ENCODE assay signal across 29 cellular contexts in genomic region chr3:127032296-127032990, GRCh38.
"Had no signal": no experiment of that assay in that cellular context is flagged by ENCODE, and none has a peak within 500 bp of the region (broad histone marks: within the 10 kb centered on the region; RNA-seq: fewer than 3 reads in every experiment).

No MANE protein-coding gene starts in this region.

- DNase-seq: islet precursor cell; kidney glomerular epithelial cell; left colon; mesendoderm; naive thymus-derived CD4-positive, alpha-beta T cell; occipital lobe; psoas muscle; stimulated activated CD4-positive, alpha-beta T cell treated with anti-CD3 and anti-CD28 coated beads, Interleukin-1b, Interleukin-23, amount 100 ng/mL, for 48 hours; stimulated activated CD4-positive, alpha-beta T cell treated with anti-CD3 and anti-CD28 coated beads, Interleukin-2, amount 100 ng/mL, for 48 hours; stimulated activated CD4-positive, alpha-beta T cell treated with anti-CD3 and anti-CD28 coated beads, Interleukin-4, amount 100 ng/mL, for 4 hours; stimulated activated CD8-positive, alpha-beta memory T cell treated with anti-CD3 and anti-CD28 coated beads, Interleukin-4, amount 100 ng/mL, for 48 hours; stimulated activated naive CD8-positive, alpha-beta T cell treated with anti-CD3 and anti-CD28 coated beads, Interleukin-15, Interleukin-2, amounts not matched to agents 100 U/mL and 50 U/mL, for 24 hours; stomach; testis; thyroid gland; transverse colon had no signal

- ATAC-seq: heart right ventricle; left colon; left lung; naive thymus-derived CD4-positive, alpha-beta T cell; psoas muscle; right lobe of liver; stimulated activated memory B cell treated with anti-CD40 and anti-IgM and Interleukin-4, amounts not matched to agents 10 μg/mL and 1 μg/mL and 100 μg/mL, for 72 hours; stimulated activated naive CD8-positive, alpha-beta T cell treated with anti-CD3 and anti-CD28 coated beads, Interleukin-15, Interleukin-2, amounts not matched to agents 100 U/mL and 50 U/mL, for 24 hours had no signal

- H3K36me3 Mint-ChIP-seq: naive thymus-derived CD4-positive, alpha-beta T cell had no signal

- H3K4me2 ChIP-seq: hepatocyte, smooth muscle cell had no signal

- H3K9me3 ChIP-seq: heart right ventricle, left lung, neutrophil, psoas muscle, right lobe of liver, stomach, testis, thyroid gland, transverse colon, upper lobe of left lung had no signal

- H2AFZ ChIP-seq: hepatocyte, parathyroid adenoma had no signal

- H3K4me1 ChIP-seq: psoas muscle, right lobe of liver, testis had no signal

- H3K27me3 ChIP-seq: heart right ventricle, hepatocyte, left lung, neutrophil, right lobe of liver, stomach, testis, thyroid gland, transverse colon, upper lobe of left lung had no signal

- H3K9me3 Mint-ChIP-seq: mesothelial cell of epicardium; naive thymus-derived CD4-positive, alpha-beta T cell; nephron; neural crest cell; stimulated activated memory B cell treated with anti-CD40 and anti-IgM and Interleukin-4, amounts not matched to agents 10 μg/mL and 1 μg/mL and 100 μg/mL, for 72 hours had no signal

- H3K9ac ChIP-seq: parathyroid adenoma had no signal

- H3K4me3 ChIP-seq: heart right ventricle, hepatocyte, left lung, lung, psoas muscle, right lobe of liver, smooth muscle cell, stomach, testis, thyroid gland, transverse colon, upper lobe of left lung had no signal

- H3K27ac Mint-ChIP-seq: mesothelial cell of epicardium; naive thymus-derived CD4-positive, alpha-beta T cell; nephron; stimulated activated memory B cell treated with anti-CD40 and anti-IgM and Interleukin-4, amounts not matched to agents 10 μg/mL and 1 μg/mL and 100 μg/mL, for 72 hours had no signal

- H3K4me1 Mint-ChIP-seq: mesothelial cell of epicardium; naive thymus-derived CD4-positive, alpha-beta T cell; stimulated activated memory B cell treated with anti-CD40 and anti-IgM and Interleukin-4, amounts not matched to agents 10 μg/mL and 1 μg/mL and 100 μg/mL, for 72 hours had no signal

- H3K4me3 Mint-ChIP-seq: mesothelial cell of epicardium; naive thymus-derived CD4-positive, alpha-beta T cell; nephron; neural crest cell; stimulated activated memory B cell treated with anti-CD40 and anti-IgM and Interleukin-4, amounts not matched to agents 10 μg/mL and 1 μg/mL and 100 μg/mL, for 72 hours had no signal

- H3K36me3 ChIP-seq: neutrophil, right lobe of liver had no signal

- H3K79me2 ChIP-seq: hepatocyte, parathyroid adenoma had no signal

- H3K27ac ChIP-seq: heart right ventricle, hepatocyte, left lung, neutrophil, parathyroid adenoma, psoas muscle, right lobe of liver, stomach, testis, thyroid gland, transverse colon, upper lobe of left lung had no signal

- H3K27me3 Mint-ChIP-seq: naive thymus-derived CD4-positive, alpha-beta T cell; stimulated activated memory B cell treated with anti-CD40 and anti-IgM and Interleukin-4, amounts not matched to agents 10 μg/mL and 1 μg/mL and 100 μg/mL, for 72 hours had no signal
